ENCODE assay signal across 1 cellular context in genomic region chr1:212752934-212753497, GRCh38.
A peak's percentile ranks its signal among the peaks of the same experiment; 100 is the strongest.
TF ChIP-seq lines count a peak whose summit lies in the region.

No MANE protein-coding gene starts in this region.

TF ChIP-seq in GM12878, 131 proteins besides CTCF, POLR2A, EP300 and RAD21 (continued from another document):
- TF ChIP-seq CBX5 (IDR thresholded peaks at IDR 0.05; ENCODE audit: low read depth) (0 out of 2 replicates have a peak, but pooled peaks have one; percentile 38), ZNF592 (IDR thresholded peaks at IDR 0.05) (no peak), CREM (IDR thresholded peaks at IDR 0.05; ENCODE audit: low read depth) (0 out of 2 replicates have a peak, but pooled peaks have one; percentile 31), DPF2 (IDR thresholded peaks at IDR 0.05) (peak; percentile 57; the same call in 1 of the 2 replicates), HDGF (IDR thresholded peaks at IDR 0.05) (0 out of 2 replicates have a peak, but pooled peaks have one; percentile 42), EED (IDR thresholded peaks at IDR 0.05; ENCODE audit: low read depth) (peak; percentile 35; the same call in 1 of the 2 replicates), JUNB (IDR thresholded peaks at IDR 0.05) (no peak), TCF7 (IDR thresholded peaks at IDR 0.05; ENCODE audit: borderline replicate concordance) (0 out of 2 replicates have a peak, but pooled peaks have one; percentile 6), RUNX3 (IDR thresholded peaks at IDR 0.05; ENCODE audit: low read length) (peak; percentile 37; the same call in 1 of the 2 replicates), IKZF1 (conservative IDR thresholded peaks at IDR 0.05) (peak; percentile 39; the same call in 1 of the 2 replicates), IKZF2 (IDR thresholded peaks at IDR 0.05) (peak; percentile 32 to 45; a peak in 3 of 4 replicates), E4F1 (IDR thresholded peaks at IDR 0.05; ENCODE audit: borderline replicate concordance, partially characterized antibody) (no peak), MTA2 (IDR thresholded peaks at IDR 0.05; ENCODE audit: low read depth) (peak; percentile 60; the same call in 1 of the 2 replicates)
